ENCODE assay signal across 1 cellular context in the genomic region with DNA sequence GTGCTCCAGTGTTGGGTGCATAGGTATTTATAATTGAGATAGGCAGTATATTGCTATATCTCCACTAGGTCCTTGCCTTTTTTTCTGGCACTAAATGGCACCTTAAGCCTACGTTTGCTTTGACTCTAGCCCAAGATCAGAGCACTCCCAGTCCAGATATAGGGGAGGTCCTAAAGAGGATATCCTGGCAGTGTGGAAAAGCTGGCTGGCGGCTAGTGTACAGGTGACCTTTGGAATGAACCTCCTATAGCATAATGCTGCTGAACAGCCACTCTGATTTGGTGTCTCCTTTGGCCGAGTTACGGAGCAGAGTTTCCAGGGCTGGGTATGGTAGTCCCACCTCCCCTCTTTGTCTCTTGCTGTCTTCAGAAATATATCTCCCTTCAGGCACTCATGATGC.
TF ChIP-seq lines count a peak whose summit lies in the region.

No MANE protein-coding gene starts in this region.

TF ChIP-seq in IMR-90, 13 proteins besides CTCF, POLR2A, EP300 and RAD21 (continued from another document):
- no peak for TF ChIP-seq MAZ (IDR thresholded peaks at IDR 0.05; ENCODE audit: borderline replicate concordance, low read depth, low read length)
- TF ChIP-seq RFX5 (IDR thresholded peaks at IDR 0.05; ENCODE audit: low read depth, low read length): no peak
